In genomic region chr6:54697423-54697822, GRCh38 we compare ENCODE assay signal across 10 cellular contexts.
DNase-seq lines count a peak whose midpoint lies in the region; ATAC-seq and TF ChIP-seq lines count a peak whose summit lies in the region.
"Had no signal": no experiment of that assay in that cellular context is flagged by ENCODE, and none has a peak within 500 bp of the region (broad histone marks: within the 10 kb centered on the region; RNA-seq: fewer than 3 reads in every experiment).

No MANE protein-coding gene starts in this region.

- H3K27ac Mint-ChIP-seq in neural crest cell (ENCODE audit: unreplicated experiment), result no peak overlapping the region
- H3K27ac Mint-ChIP-seq in activated CD8-positive, alpha-beta T cell treated with anti-CD3 and anti-CD28 coated beads, Interleukin-2, amount 10 ng/mL, durations not matched to agents 7 days and 5 days, result no peak overlapping the region
- H3K27ac Mint-ChIP-seq: activated CD4-positive, alpha-beta T cell treated with anti-CD3 and anti-CD28 coated beads for 36 hours had no signal

- CTCF ChIA-PET in activated CD8-positive, alpha-beta T cell treated with anti-CD3 and anti-CD28 coated beads, Interleukin-2, amount 10 ng/mL, durations not matched to agents 7 days and 5 days (lab: Charles Lee), result no interaction called here

- DNase-seq in GM10266 (ENCODE audit: extremely low spot score), result no peak
- peak; percentile 10 for DNase-seq in NCI-H524 treated with DMSO at 0.1 percent for 48 hours (lab: John Stamatoyannopoulos, UW)
- DNase-seq in dedifferentiated amniotic fluid mesenchymal stem cell (ENCODE audit: extremely low spot score), result peak; percentile 40
- DNase-seq in neural crest cell (ENCODE audit: low read depth, low spot score), result no peak
- no peak for DNase-seq in activated CD8-positive, alpha-beta T cell treated with anti-CD3 and anti-CD28 coated beads, Interleukin-2, amount 10 ng/mL, durations not matched to agents 7 days and 5 days
- no peak for DNase-seq in NCI-H187 treated with DMSO at 0.1 percent for 48 hours (lab: John Stamatoyannopoulos, UW)
- DNase-seq in SK-N-DZ (ENCODE audit: low spot score), result no peak
- DNase-seq: activated CD4-positive, alpha-beta T cell treated with anti-CD3 and anti-CD28 coated beads for 36 hours; adrenal gland had no signal

- H3K4me3 Mint-ChIP-seq in neural crest cell, result no peak overlapping the region
- H3K4me3 Mint-ChIP-seq in activated CD8-positive, alpha-beta T cell treated with anti-CD3 and anti-CD28 coated beads, Interleukin-2, amount 10 ng/mL, durations not matched to agents 7 days and 5 days, result no peak overlapping the region
- H3K4me3 Mint-ChIP-seq: activated CD4-positive, alpha-beta T cell treated with anti-CD3 and anti-CD28 coated beads for 36 hours had no signal

- H3K36me3 Mint-ChIP-seq in neural crest cell (ENCODE audit: low read depth), result no peaks in the 10 kb centered on the region
- H3K36me3 Mint-ChIP-seq in activated CD8-positive, alpha-beta T cell treated with anti-CD3 and anti-CD28 coated beads, Interleukin-2, amount 10 ng/mL, durations not matched to agents 7 days and 5 days (ENCODE audit: low read depth), result no peaks in the 10 kb centered on the region

- H3K4me1 Mint-ChIP-seq in neural crest cell, result peaks cover 8% of the 10 kb centered on the region
- H3K4me1 Mint-ChIP-seq in activated CD8-positive, alpha-beta T cell treated with anti-CD3 and anti-CD28 coated beads, Interleukin-2, amount 10 ng/mL, durations not matched to agents 7 days and 5 days (ENCODE audit: low read depth), result no peaks in the 10 kb centered on the region
- H3K4me1 Mint-ChIP-seq: activated CD4-positive, alpha-beta T cell treated with anti-CD3 and anti-CD28 coated beads for 36 hours had no signal

- H3K9me3 Mint-ChIP-seq in neural crest cell, result no peaks in the 10 kb centered on the region
- no peaks in the 10 kb centered on the region for H3K9me3 Mint-ChIP-seq in activated CD8-positive, alpha-beta T cell treated with anti-CD3 and anti-CD28 coated beads, Interleukin-2, amount 10 ng/mL, durations not matched to agents 7 days and 5 days (ENCODE audit: insufficient read depth)

- peak; percentile 19 for TF ChIP-seq CTCF in GM10266 (IDR thresholded peaks at IDR 0.05; ENCODE audit: control insufficient read depth, insufficient read depth, low read depth, missing control alignments)
- TF ChIP-seq CTCF in neural crest cell (conservative IDR thresholded peaks at IDR 0.05), result peak; percentile 48

- POLR2A ChIA-PET in activated CD8-positive, alpha-beta T cell treated with anti-CD3 and anti-CD28 coated beads, Interleukin-2, amount 10 ng/mL, durations not matched to agents 7 days and 5 days (lab: Charles Lee), result no interaction called here

- H3K27me3 Mint-ChIP-seq in neural crest cell (ENCODE audit: low read depth), result no peaks in the 10 kb centered on the region
- no peaks in the 10 kb centered on the region for H3K27me3 Mint-ChIP-seq in activated CD8-positive, alpha-beta T cell treated with anti-CD3 and anti-CD28 coated beads, Interleukin-2, amount 10 ng/mL, durations not matched to agents 7 days and 5 days (ENCODE audit: low read depth)
- H3K27me3 Mint-ChIP-seq: activated CD4-positive, alpha-beta T cell treated with anti-CD3 and anti-CD28 coated beads for 36 hours had no signal

- ATAC-seq in activated CD8-positive, alpha-beta T cell treated with anti-CD3 and anti-CD28 coated beads, Interleukin-2, amount 10 ng/mL, durations not matched to agents 7 days and 5 days, result no peak
- no peak for ATAC-seq in HG03378 (IDR thresholded peaks at IDR 0.05; ENCODE audit: unreplicated experiment)
- ATAC-seq: activated CD4-positive, alpha-beta T cell treated with anti-CD3 and anti-CD28 coated beads for 36 hours had no signal

Comparison
In these comparisons a context has a peak if more than half of its experiments do, and no peak if none do; other contexts are left out.
1. DNase-seq: peak in NCI-H524 treated with DMSO at 0.1 percent for 48 hours (single experiment) and dedifferentiated amniotic fluid mesenchymal stem cell (single experiment); none in GM10266 (single experiment), neural crest cell (single experiment), activated CD8-positive, alpha-beta T cell treated with anti-CD3 and anti-CD28 coated beads, Interleukin-2, amount 10 ng/mL, durations not matched to agents 7 days and 5 days (single experiment), NCI-H187 treated with DMSO at 0.1 percent for 48 hours (single experiment) and SK-N-DZ (single experiment).